1 cellular context compared by ENCODE assay signal in the genomic region with DNA sequence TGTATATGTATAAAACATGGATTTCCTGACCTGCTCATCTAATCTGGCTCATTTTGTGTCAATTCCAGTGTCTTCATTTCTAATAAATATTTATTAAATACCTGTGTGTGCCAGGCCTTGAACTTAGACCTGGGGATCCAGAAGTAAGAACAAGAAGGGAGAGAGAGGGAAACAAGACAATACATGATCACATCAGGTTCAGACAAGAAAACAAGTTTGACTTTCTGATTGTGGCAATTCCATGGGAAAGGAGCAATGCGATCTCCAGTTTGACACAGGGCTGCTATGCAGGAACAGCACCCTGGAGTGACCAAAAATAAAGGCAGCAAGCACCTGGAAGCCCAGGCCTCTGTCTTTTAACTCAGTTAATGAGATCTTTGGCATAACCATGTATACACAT.
TF ChIP-seq lines count a peak whose summit lies in the region.

No MANE protein-coding gene starts in this region.

TF ChIP-seq in HCT116, 20 proteins besides CTCF, POLR2A, EP300 and RAD21 (continued from another document):
- TF ChIP-seq YY1 (IDR thresholded peaks at IDR 0.05; ENCODE audit: extremely low read depth, insufficient replicate concordance, low read depth, low read length) (no peak), ZFX (IDR thresholded peaks at IDR 0.05) (no peak), CBX3 (IDR thresholded peaks at IDR 0.05; ENCODE audit: low read depth) (no peak), SIN3A (IDR thresholded peaks at IDR 0.05; ENCODE audit: low read depth) (no peak), TCF7L2 (IDR thresholded peaks at IDR 0.05; ENCODE audit: borderline replicate concordance, extremely low read depth, insufficient read depth, insufficient read length) (no peak), EZH2phosphoT487 (IDR thresholded peaks at IDR 0.05; ENCODE audit: borderline replicate concordance) (no peak)
- TF ChIP-seq, protein P1, sequence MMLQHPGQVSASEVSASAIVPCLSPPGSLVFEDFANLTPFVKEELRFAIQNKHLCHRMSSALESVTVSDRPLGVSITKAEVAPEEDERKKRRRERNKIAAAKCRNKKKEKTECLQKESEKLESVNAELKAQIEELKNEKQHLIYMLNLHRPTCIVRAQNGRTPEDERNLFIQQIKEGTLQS (IDR thresholded peaks at IDR 0.05) = no peak
